13 cellular contexts compared by ENCODE assay signal in genomic region chr6:28368522-28368921, GRCh38. TPM values are rescaled to one million over a fixed set of nuclear protein-coding genes. Genes with fewer than 3 reads are reported as not detected.
DNase-seq lines count a peak whose midpoint lies in the region; ATAC-seq, FAIRE-seq and TF ChIP-seq lines count a peak whose summit lies in the region.
"Had no signal": no experiment of that assay in that cellular context is flagged by ENCODE, and none has a peak within 500 bp of the region (broad histone marks: within the 10 kb centered on the region; RNA-seq: fewer than 3 reads in every experiment).

No MANE protein-coding gene starts in this region.

- POLR2A ChIA-PET in GM12878 (lab: Charles Lee): no interaction called here

- peaks cover 0 to 4% of the 10 kb centered on the region in 2 experiments; a peak in 1 of 4 replicates for H3K36me3 ChIP-seq in GM12878 (ENCODE audit: control insufficient read depth in 2 of 2, insufficient read depth in 2 of 2, low read length in 1 of 2)

- CTCF ChIA-PET in GM12878 (lab: Yijun Ruan, JAX): no interaction called here

- TF ChIP-seq EP300 in GM12878 (IDR thresholded peaks at IDR 0.05; ENCODE audit: borderline replicate concordance in 1 of 2, control insufficient read depth in 1 of 2, low read depth in 2 of 2, low read length in 2 of 2): peak in 1 of 2 experiments; percentile 38; a peak in 1 of 4 replicates

- RAD21 ChIA-PET in GM12878 (lab: Charles Lee; ENCODE audit: unreplicated experiment): interaction anchor here (0.6 to 1.0 kb wide), 2 partner anchors 13 to 14 kb away, joined by 3 read pairs; no protein-coding TSS in a partner anchor

- intact Hi-C loops in GM12878 (cut with micrococcal nuclease; ENCODE audit: unreplicated experiment): no loop called here

- in situ Hi-C loops in GM12878 (cut with MboI): loop anchor here (25.0 kb wide), 1 partner anchor 1206 kb away; no protein-coding TSS in a partner anchor

- no peaks in the 10 kb centered on the region for H3K9me3 ChIP-seq in GM12878 (replicated peaks; ENCODE audit: control insufficient read depth, insufficient read depth, low read length)

- H4K20me1 ChIP-seq in GM12878 (ENCODE audit: control insufficient read depth, insufficient read depth): no peaks in the 10 kb centered on the region
- H4K20me1 ChIP-seq: BLaER1 treated with 17β-estradiol and CSF1 and Interleukin-3, amounts not matched to agents 10 nM and 100 nM had no signal

- SMC1A ChIA-PET in GM12878 (lab: Charles Lee; ENCODE audit: uncharacterized antibody, unreplicated experiment): interaction anchor here (1.2 kb wide), 1 partner anchor 15 kb away, joined by 3 read pairs; no protein-coding TSS in a partner anchor

- no TSS peak for BruUV-seq in GM12878 (replicated peaks; lab: Mats Ljungman, UMichigan)

- ATAC-seq in GM21529 (IDR thresholded peaks at IDR 0.05; ENCODE audit: unreplicated experiment): peak; percentile 79
- ATAC-seq in HG03469 (IDR thresholded peaks at IDR 0.05; ENCODE audit: unreplicated experiment): peak; percentile 76
- ATAC-seq in GM12878: peak; percentile 93
- ATAC-seq in HG03135 (IDR thresholded peaks at IDR 0.05; ENCODE audit: unreplicated experiment): no peak

- H3K4me2 ChIP-seq in GM12878 (ENCODE audit: control insufficient read depth, insufficient read depth): no peak overlapping the region; the same call in none of the 2 replicates

- no peak overlapping the region for H3K27ac ChIP-seq in GM12878 (ENCODE audit: control insufficient read depth, insufficient read depth)

- DNase-seq in GM18507 (ENCODE audit: extremely low spot score, insufficient read length, low read depth) (peak; percentile 38), GM12878 (ENCODE audit: low read depth, low spot score) (peak; percentile 24), SHP77 treated with DMSO at 0.1 percent for 48 hours (lab: John Stamatoyannopoulos, UW) (no peak), cerebellum (ENCODE audit: low spot score) (no peak)
- no peak for DNase-seq in activated CD4-positive, alpha-beta T cell treated with anti-CD3 and anti-CD28 coated beads, Interleukin-2, amount 50 U/mL, for 1 hour
- DNase-seq: activated T-cell treated with anti-CD3 and anti-CD28 coated beads for 4 hours, IMR-90, NCI-H187, NCI-H69 had no signal

- H3K4me3 ChIP-seq in GM12878: no peak overlapping the region
- H3K4me3 ChIP-seq: BLaER1 treated with 17β-estradiol and CSF1 and Interleukin-3, amounts not matched to agents 10 nM and 100 nM had no signal

- H3K27me3 ChIP-seq in GM12878 (replicated peaks in 1 of 2; ENCODE audit: control insufficient read depth in 2 of 2, insufficient read depth in 2 of 2, low read length in 1 of 2): no peaks in the 10 kb centered on the region
- H3K27me3 ChIP-seq: BLaER1 treated with 17β-estradiol and CSF1 and Interleukin-3, amounts not matched to agents 10 nM and 100 nM had no signal

- H3K4me1 ChIP-seq in GM12878 (ENCODE audit: control insufficient read depth, insufficient read depth, low read length): peaks cover 14% of the 10 kb centered on the region

- FAIRE-seq in GM18507 (lab: Jason Lieb, UNC) (peak; percentile 82), GM12878 (lab: Jason Lieb, UNC) (peak; percentile 86)

- WGBS in GM12878 (ENCODE audit: insufficient coverage, insufficient replicate concordance, low lambda C conversion rate, missing lambda C conversion rate): 5% methylated on average over 4 of the region's 4 CpGs

- no peak overlapping the region for H2AFZ ChIP-seq in GM12878 (ENCODE audit: control insufficient read depth, low read depth, low read length)

- H3K79me2 ChIP-seq in GM12878 (ENCODE audit: control insufficient read depth, insufficient read depth, low read length): no peaks in the 10 kb centered on the region

- H3K9ac ChIP-seq in GM12878 (ENCODE audit: control insufficient read depth, insufficient read depth, low read length): no peak overlapping the region
- H3K9ac ChIP-seq: BLaER1 treated with 17β-estradiol and CSF1 and Interleukin-3, amounts not matched to agents 10 nM and 100 nM had no signal

- no peak for TF ChIP-seq CTCF in GM12878 (IDR thresholded peaks at IDR 0.05 in 2 of 3, conservative IDR thresholded peaks at IDR 0.05 in 1 of 3; ENCODE audit: control insufficient read depth in 2 of 3, extremely low read depth in 1 of 3, insufficient read depth in 1 of 3, low read depth in 3 of 3, low read length in 3 of 3)

- TF ChIP-seq POLR2A in GM12878 (IDR thresholded peaks at IDR 0.05; ENCODE audit: low read depth, low read length): no peak

- no peak for TF ChIP-seq RAD21 in GM12878 (IDR thresholded peaks at IDR 0.05; ENCODE audit: insufficient read depth, low read depth, low read length)

TF ChIP-seq in GM12878, 131 proteins besides CTCF, POLR2A, EP300 and RAD21 (continues in another document):
- 0 out of 2 replicates have a peak, but pooled peaks have one; percentile 41 for TF ChIP-seq DPF2 (IDR thresholded peaks at IDR 0.05)
- TF ChIP-seq JUNB (IDR thresholded peaks at IDR 0.05): peak; percentile 74
- TF ChIP-seq MEF2B (IDR thresholded peaks at IDR 0.05; ENCODE audit: partially characterized antibody, poor library complexity, severe bottlenecking): peak; percentile 12
- TF ChIP-seq MTA2 (IDR thresholded peaks at IDR 0.05; ENCODE audit: low read depth): peak; percentile 34; the same call in 1 of the 2 replicates
- peak; percentile 65 to 77 for TF ChIP-seq IKZF2 (IDR thresholded peaks at IDR 0.05)
- no peak for TF ChIP-seq SREBF2 (IDR thresholded peaks at IDR 0.05; ENCODE audit: low read length)
- TF ChIP-seq SPI1 (IDR thresholded peaks at IDR 0.05; ENCODE audit: borderline replicate concordance, insufficient read depth, low read depth, low read length): peak; percentile 96
- peak; percentile 24 to 54; a peak in 2 of 4 replicates for TF ChIP-seq BHLHE40 (IDR thresholded peaks at IDR 0.05; ENCODE audit: borderline replicate concordance in 1 of 2, low read depth in 2 of 2, low read length in 1 of 2)
- no peak for TF ChIP-seq JUND (IDR thresholded peaks at IDR 0.05; ENCODE audit: low read depth, low read length)
- TF ChIP-seq MEF2A (IDR thresholded peaks at IDR 0.05; ENCODE audit: insufficient read depth, low read depth, low read length): no peak
- TF ChIP-seq RUNX3 (IDR thresholded peaks at IDR 0.05; ENCODE audit: low read length): peak; percentile 41; the same call in 1 of the 2 replicates

RNA-seq across cellular contexts. Expression of gene ZKSCAN3, which starts 18.8 kb away (rescaled TPM):
- total RNA-seq in GM12878 (2013; cell fraction: nucleolus; rRNA removed): 8.9 and 9.1 TPM in 2 replicates
- total RNA-seq in GM12878 (2014; rRNA removed) (2.8 and 3.4 TPM in 2 replicates), GM12878 (2014; rRNA removed; fragmentation: Illumina TruSeq; extraction: Trizol) (3.4 and 3.6 TPM in 2 replicates), GM12878 (2021) (3.9 and 4.3 TPM in 2 replicates), cerebellum (8.3 TPM)
- polyA plus RNA-seq in GM12878 (2011; ENCODE audit: low read depth): 1.00 TPM
- polyA plus RNA-seq in GM12878 (2011; rRNA removed) (2.9 and 3.3 TPM in 2 replicates), GM12878 (2014; fragmentation: Illumina TruSeq; extraction: Trizol) (2.5 and 3.6 TPM in 2 replicates), GM12878 (2014; fragmentation: Nextera tagmentation; extraction: Ambion mirVana) (1 to 10 TPM in 1 of 2 experiments, under 1 TPM in 1; 0.86 to 1.1 TPM), GM12878 (2014; rRNA removed) (2.6 and 3.0 TPM in 2 replicates), GM12878 (2016; fragmentation: Nextera tagmentation; extraction: Ambion mirVana) (1 to 10 TPM; 2.8 to 3.2 TPM)
- 1.6 and 1.7 TPM in 2 replicates for polyA plus RNA-seq in GM12878 (2011; cell fraction: cytosol; rRNA removed)
- 2.2 and 2.8 TPM in 2 replicates for polyA plus RNA-seq in GM12878 (2011; cell fraction: nucleus; rRNA removed)
- polyA plus RNA-seq in GM12878 (2012): 1.1 and 2.2 TPM in 2 replicates
- 1.5 and 1.9 TPM in 2 replicates for polyA minus RNA-seq in GM12878 (2011; rRNA and poly(A)+ RNA removed)
- 0.67 and 1.5 TPM in 2 replicates for polyA minus RNA-seq in GM12878 (2011; cell fraction: cytosol; rRNA and poly(A)+ RNA removed)
- 0.97 and 1.7 TPM in 2 replicates for polyA minus RNA-seq in GM12878 (2011; cell fraction: nucleus; rRNA and poly(A)+ RNA removed)

RNA-seq across cellular contexts. Expression of gene ZSCAN12, which starts 31.0 kb away (rescaled TPM):
- total RNA-seq in GM12878 (2013; cell fraction: nucleolus; rRNA removed): 37.0 and 37.6 TPM in 2 replicates
- total RNA-seq in GM12878 (2014; rRNA removed) (8.5 and 9.9 TPM in 2 replicates), GM12878 (2014; rRNA removed; fragmentation: Illumina TruSeq; extraction: Trizol) (12.2 and 12.8 TPM in 2 replicates), GM12878 (2021) (7.9 and 8.2 TPM in 2 replicates), cerebellum (13.9 TPM)
- 2.1 TPM for polyA plus RNA-seq in GM12878 (2011; ENCODE audit: low read depth)
- polyA plus RNA-seq in GM12878 (2011; rRNA removed) (12.0 and 17.6 TPM in 2 replicates), GM12878 (2014; fragmentation: Illumina TruSeq; extraction: Trizol) (10.1 and 10.9 TPM in 2 replicates), GM12878 (2014; fragmentation: Nextera tagmentation; extraction: Ambion mirVana) (1 to 10 TPM; 1.2 to 1.6 TPM), GM12878 (2014; rRNA removed) (6.2 and 6.7 TPM in 2 replicates), GM12878 (2016; fragmentation: Nextera tagmentation; extraction: Ambion mirVana) (1 to 10 TPM; 3.9 to 4.2 TPM)
- 4.4 and 5.3 TPM in 2 replicates for polyA plus RNA-seq in GM12878 (2011; cell fraction: cytosol; rRNA removed)
- 11.0 and 11.9 TPM in 2 replicates for polyA plus RNA-seq in GM12878 (2011; cell fraction: nucleus; rRNA removed)
- 3.0 and 3.6 TPM in 2 replicates for polyA plus RNA-seq in GM12878 (2012)
- 12.2 and 14.6 TPM in 2 replicates for polyA minus RNA-seq in GM12878 (2011; rRNA and poly(A)+ RNA removed)
- polyA minus RNA-seq in GM12878 (2011; cell fraction: cytosol; rRNA and poly(A)+ RNA removed): 3.9 and 5.2 TPM in 2 replicates
- 13.9 and 18.1 TPM in 2 replicates for polyA minus RNA-seq in GM12878 (2011; cell fraction: nucleus; rRNA and poly(A)+ RNA removed)

RNA-seq across cellular contexts. Expression of gene ZSCAN31, which starts 32.6 kb away (rescaled TPM):
- total RNA-seq in GM12878 (2013; cell fraction: nucleolus; rRNA removed): 2.3 and 4.0 TPM in 2 replicates
- total RNA-seq in GM12878 (2014; rRNA removed) (2.3 and 4.3 TPM in 2 replicates), GM12878 (2014; rRNA removed; fragmentation: Illumina TruSeq; extraction: Trizol) (4.8 and 5.1 TPM in 2 replicates), GM12878 (2021) (5.1 and 5.2 TPM in 2 replicates), cerebellum (10.6 TPM)
- polyA plus RNA-seq in GM12878 (2011; ENCODE audit: low read depth): 2.2 TPM
- polyA plus RNA-seq in GM12878 (2011; rRNA removed) (2.1 and 2.4 TPM in 2 replicates), GM12878 (2014; fragmentation: Illumina TruSeq; extraction: Trizol) (4.6 and 7.2 TPM in 2 replicates), GM12878 (2014; fragmentation: Nextera tagmentation; extraction: Ambion mirVana) (1 to 10 TPM; 1.6 to 2.0 TPM), GM12878 (2014; rRNA removed) (3.0 and 3.8 TPM in 2 replicates), GM12878 (2016; fragmentation: Nextera tagmentation; extraction: Ambion mirVana) (1 to 10 TPM; 2.8 to 3.0 TPM)
- polyA plus RNA-seq in GM12878 (2011; cell fraction: cytosol; rRNA removed): 1.1 and 1.9 TPM in 2 replicates
- 1.5 and 2.1 TPM in 2 replicates for polyA plus RNA-seq in GM12878 (2011; cell fraction: nucleus; rRNA removed)
- 2.5 and 2.9 TPM in 2 replicates for polyA plus RNA-seq in GM12878 (2012)
- polyA minus RNA-seq in GM12878 (2011; rRNA and poly(A)+ RNA removed): 4.8 and 5.7 TPM in 2 replicates
- polyA minus RNA-seq in GM12878 (2011; cell fraction: cytosol; rRNA and poly(A)+ RNA removed): 1.9 and 3.5 TPM in 2 replicates
- 1.9 and 2.4 TPM in 2 replicates for polyA minus RNA-seq in GM12878 (2011; cell fraction: nucleus; rRNA and poly(A)+ RNA removed)

Comparison
In these comparisons a context has a peak if more than half of its experiments do, and no peak if none do; other contexts are left out.
1. DNase-seq: peak in GM18507 (single experiment) and GM12878 (single experiment); none in SHP77 treated with DMSO at 0.1 percent for 48 hours (single experiment), activated CD4-positive, alpha-beta T cell treated with anti-CD3 and anti-CD28 coated beads, Interleukin-2, amount 50 U/mL, for 1 hour (single experiment) and cerebellum (single experiment).